Comparison of ENCODE assay signal across 21 cellular contexts in the genomic region with DNA sequence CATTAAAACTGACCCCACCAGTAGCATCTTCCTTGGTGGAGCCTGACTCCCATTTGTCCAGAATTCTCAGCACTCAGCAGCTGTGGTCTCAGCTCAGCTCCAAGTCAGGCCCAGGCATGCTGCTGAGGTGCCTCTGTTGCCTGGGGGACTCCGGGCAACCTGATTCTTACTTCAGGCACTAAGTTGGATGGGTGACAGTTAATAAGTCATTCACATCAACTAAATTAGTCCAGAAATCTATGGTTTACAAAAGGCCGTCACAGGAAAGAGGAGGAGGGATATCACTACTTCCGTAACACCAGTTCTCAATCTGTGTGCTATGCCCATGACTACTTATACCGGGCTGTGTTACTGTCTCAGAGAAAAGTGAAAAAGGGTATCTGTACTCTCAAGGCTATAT.
"Had no signal": no experiment of that assay in that cellular context is flagged by ENCODE, and none has a peak within 500 bp of the region (broad histone marks: within the 10 kb centered on the region; RNA-seq: fewer than 3 reads in every experiment).

No MANE protein-coding gene starts in this region.

- H3K4me1 ChIP-seq: gastroesophageal sphincter, neural progenitor cell, prostate gland, right atrium auricular region, thyroid gland had no signal

- H3K36me3 ChIP-seq: gastroesophageal sphincter, heart right ventricle, neural progenitor cell, prostate gland, right atrium auricular region, thyroid gland had no signal

- H3K27me3 Mint-ChIP-seq: activated CD4-positive, alpha-beta T cell treated with anti-CD3 and anti-CD28 coated beads, Interleukin-2, amount 10 ng/mL, durations not matched to agents 24 days and 14 days; activated CD8-positive, alpha-beta T cell treated with anti-CD3 and anti-CD28 coated beads for 36 hours; activated naive CD4-positive, alpha-beta T cell treated with anti-CD3 and anti-CD28 coated beads, Interleukin-2, amount 10 ng/mL, durations not matched to agents 7 days and 5 days; activated naive CD8-positive, alpha-beta T cell treated with anti-CD3 and anti-CD28 coated beads, Interleukin-2, amount 50 U/mL, for 24 hours; activated T-cell treated with anti-CD3 and anti-CD28 coated beads, Interleukin-2, amount 50 U/mL, for 24 hours; brain had no signal

- H3K4me3 Mint-ChIP-seq: activated CD4-positive, alpha-beta T cell treated with anti-CD3 and anti-CD28 coated beads, Interleukin-2, amount 10 ng/mL, durations not matched to agents 24 days and 14 days; activated CD8-positive, alpha-beta T cell treated with anti-CD3 and anti-CD28 coated beads for 36 hours; activated naive CD4-positive, alpha-beta T cell treated with anti-CD3 and anti-CD28 coated beads, Interleukin-2, amount 10 ng/mL, durations not matched to agents 7 days and 5 days; activated naive CD8-positive, alpha-beta T cell treated with anti-CD3 and anti-CD28 coated beads, Interleukin-2, amount 50 U/mL, for 24 hours; activated T-cell treated with anti-CD3 and anti-CD28 coated beads, Interleukin-2, amount 50 U/mL, for 24 hours; brain; naive thymus-derived CD4-positive, alpha-beta T cell; neural progenitor cell had no signal

- H3K27ac Mint-ChIP-seq: activated CD4-positive, alpha-beta T cell treated with anti-CD3 and anti-CD28 coated beads, Interleukin-2, amount 10 ng/mL, durations not matched to agents 24 days and 14 days; activated CD8-positive, alpha-beta T cell treated with anti-CD3 and anti-CD28 coated beads for 36 hours; activated naive CD4-positive, alpha-beta T cell treated with anti-CD3 and anti-CD28 coated beads, Interleukin-2, amount 10 ng/mL, durations not matched to agents 7 days and 5 days; activated naive CD8-positive, alpha-beta T cell treated with anti-CD3 and anti-CD28 coated beads, Interleukin-2, amount 50 U/mL, for 24 hours; activated T-cell treated with anti-CD3 and anti-CD28 coated beads, Interleukin-2, amount 50 U/mL, for 24 hours; naive thymus-derived CD4-positive, alpha-beta T cell; neural progenitor cell had no signal

- H3K36me3 Mint-ChIP-seq: activated naive CD4-positive, alpha-beta T cell treated with anti-CD3 and anti-CD28 coated beads, Interleukin-2, amount 10 ng/mL, durations not matched to agents 7 days and 5 days; brain; neural progenitor cell had no signal

- H3K27me3 ChIP-seq: gastroesophageal sphincter, heart right ventricle, neural progenitor cell, right atrium auricular region, thyroid gland had no signal

- H3K27ac ChIP-seq: coronary artery, gastroesophageal sphincter, heart right ventricle, neural progenitor cell, prostate gland, right atrium auricular region, thyroid gland had no signal

- H3K9me3 Mint-ChIP-seq: activated CD4-positive, alpha-beta T cell treated with anti-CD3 and anti-CD28 coated beads, Interleukin-2, amount 10 ng/mL, durations not matched to agents 24 days and 14 days; activated naive CD8-positive, alpha-beta T cell treated with anti-CD3 and anti-CD28 coated beads, Interleukin-2, amount 50 U/mL, for 24 hours; activated T-cell treated with anti-CD3 and anti-CD28 coated beads, Interleukin-2, amount 50 U/mL, for 24 hours; brain; neural progenitor cell had no signal

- H3K4me3 ChIP-seq: coronary artery, gastroesophageal sphincter, heart right ventricle, neural progenitor cell, prostate gland, right atrium auricular region, thyroid gland had no signal

- H3K9me3 ChIP-seq: gastroesophageal sphincter, prostate gland, right atrium auricular region, thyroid gland had no signal

- DNase-seq: activated CD4-positive, alpha-beta T cell treated with anti-CD3 and anti-CD28 coated beads, Interleukin-2, amount 10 ng/mL, durations not matched to agents 24 days and 14 days; activated CD8-positive, alpha-beta T cell treated with anti-CD3 and anti-CD28 coated beads for 36 hours; activated naive CD4-positive, alpha-beta T cell treated with anti-CD3 and anti-CD28 coated beads, Interleukin-2, amount 10 ng/mL, durations not matched to agents 7 days and 5 days; activated naive CD8-positive, alpha-beta T cell treated with anti-CD3 and anti-CD28 coated beads, Interleukin-2, amount 50 U/mL, for 24 hours; activated T-cell treated with anti-CD3 and anti-CD28 coated beads, Interleukin-2, amount 50 U/mL, for 24 hours; anterior cingulate cortex; heart right ventricle; mesenchymal stem cell; naive thymus-derived CD4-positive, alpha-beta T cell; stimulated activated CD4-positive, alpha-beta T cell treated with anti-CD3 and anti-CD28 coated beads, Interleukin-12 subunit alpha, Interleukin-12 subunit beta, amount 100 ng/mL, for 4 hours; stimulated activated CD4-positive, alpha-beta T cell treated with anti-CD3 and anti-CD28 coated beads, Interleukin-1b, Interleukin-23, amount 100 ng/mL, for 48 hours; stimulated activated CD8-positive, alpha-beta memory T cell treated with anti-CD3 and anti-CD28 coated beads, Interleukin-4, amount 100 ng/mL, for 48 hours; stimulated activated naive CD4-positive, alpha-beta T cell; T1000; thyroid gland had no signal
